In the genomic region with DNA sequence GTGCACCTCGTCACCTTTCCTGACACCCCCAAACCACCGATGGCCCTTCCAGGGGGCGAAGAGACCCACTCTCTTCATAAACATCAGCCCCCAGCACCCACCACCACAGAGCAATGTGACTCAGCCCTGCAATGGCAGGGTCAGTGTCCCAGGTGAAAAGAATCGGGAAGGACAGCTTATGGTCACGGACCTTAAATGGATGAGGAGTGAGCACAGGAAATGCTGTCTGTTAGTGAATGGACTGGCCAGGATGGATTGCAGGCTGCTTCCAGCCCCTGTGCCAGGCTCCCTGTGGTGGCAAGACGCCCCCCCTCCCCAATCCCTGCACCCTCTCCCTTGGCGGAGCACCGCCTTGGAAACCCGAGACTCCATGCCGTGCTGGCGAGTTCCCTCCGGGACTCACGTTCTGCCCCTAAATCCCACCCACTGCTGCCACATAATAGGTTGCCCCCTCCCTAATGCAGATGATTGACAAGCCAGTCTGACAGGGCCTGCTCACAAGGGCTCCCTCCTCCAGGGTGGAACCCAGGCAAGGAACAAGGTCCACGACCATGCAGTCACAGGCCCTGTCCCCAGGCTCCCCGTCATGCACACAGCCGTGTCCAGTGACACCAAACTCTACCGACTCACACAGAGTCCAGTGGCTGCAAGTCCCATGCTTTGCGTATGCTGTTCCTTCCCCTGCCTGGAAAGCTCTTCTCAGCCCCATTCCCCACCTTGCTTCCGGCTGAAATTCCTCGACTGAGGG, we compare ENCODE assay signal across 1 cellular context.
TF ChIP-seq lines count a peak whose summit lies in the region.

No MANE protein-coding gene starts in this region.

TF ChIP-seq in HepG2, 621 proteins besides CTCF, POLR2A, EP300 and RAD21 (continued from another document and continues in another):
- TF ChIP-seq PCBP1 (IDR thresholded peaks at IDR 0.05; ENCODE audit: borderline replicate concordance, low read depth, low read length) (0 out of 2 replicates have a peak, but pooled peaks have one; percentile 54), ZNF12 (CRISPR knock-in tag; IDR thresholded peaks at IDR 0.05) (no peak), ZNF121 (CRISPR knock-in tag; IDR thresholded peaks at IDR 0.05) (no peak), PRMT3 (CRISPR knock-in tag; IDR thresholded peaks at IDR 0.05; ENCODE audit: borderline replicate concordance, low read depth) (no peak), FOXK1 (CRISPR knock-in tag; IDR thresholded peaks at IDR 0.05; ENCODE audit: borderline replicate concordance, low read depth) (no peak), TBX3 (IDR thresholded peaks at IDR 0.05; ENCODE audit: borderline replicate concordance) (no peak), ZNF382 (CRISPR knock-in tag; IDR thresholded peaks at IDR 0.05; ENCODE audit: borderline replicate concordance) (no peak), NRL (CRISPR knock-in tag; IDR thresholded peaks at IDR 0.05; ENCODE audit: borderline replicate concordance) (peak; percentile 84), JARID2 (CRISPR knock-in tag; IDR thresholded peaks at IDR 0.05; ENCODE audit: insufficient replicate concordance) (no peak), ZMYM3 (CRISPR knock-in tag; IDR thresholded peaks at IDR 0.05) (peak; percentile 68; the same call in 1 of the 2 replicates), SRF (IDR thresholded peaks at IDR 0.05; ENCODE audit: low read depth, low read length) (no peak), ZNF343 (CRISPR knock-in tag; IDR thresholded peaks at IDR 0.05) (no peak; the same call in 1 of the 2 replicates), ZNF441 (CRISPR knock-in tag; IDR thresholded peaks at IDR 0.05; ENCODE audit: borderline replicate concordance) (peak; percentile 53; the same call in 1 of the 2 replicates), RFX5 (IDR thresholded peaks at IDR 0.05; ENCODE audit: low read depth, low read length) (no peak), ZSCAN9 (CRISPR knock-in tag; IDR thresholded peaks at IDR 0.05; ENCODE audit: borderline replicate concordance) (no peak), KLF13 (CRISPR knock-in tag; IDR thresholded peaks at IDR 0.05) (no peak), SRY (CRISPR knock-in tag; IDR thresholded peaks at IDR 0.05) (no peak), KDM1A (CRISPR knock-in tag; IDR thresholded peaks at IDR 0.05) (no peak), CCAR2 (optimal IDR thresholded peaks at IDR 0.05; ENCODE audit: low read depth, low read length) (no peak), CSRNP1 (CRISPR knock-in tag; IDR thresholded peaks at IDR 0.05) (no peak), BORCS8-MEF2B (CRISPR knock-in tag; IDR thresholded peaks at IDR 0.05) (no peak), AKAP8 (CRISPR knock-in tag; IDR thresholded peaks at IDR 0.05) (peak; percentile 97), ZNF318 (CRISPR knock-in tag; IDR thresholded peaks at IDR 0.05) (no peak), RBAK (CRISPR knock-in tag; IDR thresholded peaks at IDR 0.05) (no peak), ONECUT2 (CRISPR knock-in tag; IDR thresholded peaks at IDR 0.05) (no peak), SNRNP70 (IDR thresholded peaks at IDR 0.05; ENCODE audit: low read depth, low read length) (no peak), ZFP90 (CRISPR knock-in tag; IDR thresholded peaks at IDR 0.05; ENCODE audit: borderline replicate concordance) (peak; percentile 26; the same call in 1 of the 2 replicates), ZNF317 (CRISPR knock-in tag; IDR thresholded peaks at IDR 0.05) (no peak), HNRNPUL1 (IDR thresholded peaks at IDR 0.05; ENCODE audit: low read depth, low read length) (no peak), ZNF556 (CRISPR knock-in tag; IDR thresholded peaks at IDR 0.05; ENCODE audit: borderline replicate concordance) (peak; percentile 9; the same call in 1 of the 2 replicates), ESRRA (CRISPR knock-in tag; IDR thresholded peaks at IDR 0.05; ENCODE audit: low read depth) (no peak), HNF4A (CRISPR knock-in tag; IDR thresholded peaks at IDR 0.05) (peak; percentile 90), ZNF768 (CRISPR knock-in tag; IDR thresholded peaks at IDR 0.05) (no peak)
- TF ChIP-seq, protein P1, sequence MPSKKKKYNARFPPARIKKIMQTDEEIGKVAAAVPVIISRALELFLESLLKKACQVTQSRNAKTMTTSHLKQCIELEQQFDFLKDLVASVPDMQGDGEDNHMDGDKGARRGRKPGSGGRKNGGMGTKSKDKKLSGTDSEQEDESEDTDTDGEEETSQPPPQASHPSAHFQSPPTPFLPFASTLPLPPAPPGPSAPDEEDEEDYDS (CRISPR knock-in tag; IDR thresholded peaks at IDR 0.05) = peak; percentile 87
- TF ChIP-seq, protein P2, sequence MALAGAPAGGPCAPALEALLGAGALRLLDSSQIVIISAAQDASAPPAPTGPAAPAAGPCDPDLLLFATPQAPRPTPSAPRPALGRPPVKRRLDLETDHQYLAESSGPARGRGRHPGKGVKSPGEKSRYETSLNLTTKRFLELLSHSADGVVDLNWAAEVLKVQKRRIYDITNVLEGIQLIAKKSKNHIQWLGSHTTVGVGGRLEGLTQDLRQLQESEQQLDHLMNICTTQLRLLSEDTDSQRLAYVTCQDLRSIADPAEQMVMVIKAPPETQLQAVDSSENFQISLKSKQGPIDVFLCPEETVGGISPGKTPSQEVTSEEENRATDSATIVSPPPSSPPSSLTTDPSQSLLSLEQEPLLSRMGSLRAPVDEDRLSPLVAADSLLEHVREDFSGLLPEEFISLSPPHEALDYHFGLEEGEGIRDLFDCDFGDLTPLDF (CRISPR knock-in tag; IDR thresholded peaks at IDR 0.05) = no peak
- TF ChIP-seq, protein P3, sequence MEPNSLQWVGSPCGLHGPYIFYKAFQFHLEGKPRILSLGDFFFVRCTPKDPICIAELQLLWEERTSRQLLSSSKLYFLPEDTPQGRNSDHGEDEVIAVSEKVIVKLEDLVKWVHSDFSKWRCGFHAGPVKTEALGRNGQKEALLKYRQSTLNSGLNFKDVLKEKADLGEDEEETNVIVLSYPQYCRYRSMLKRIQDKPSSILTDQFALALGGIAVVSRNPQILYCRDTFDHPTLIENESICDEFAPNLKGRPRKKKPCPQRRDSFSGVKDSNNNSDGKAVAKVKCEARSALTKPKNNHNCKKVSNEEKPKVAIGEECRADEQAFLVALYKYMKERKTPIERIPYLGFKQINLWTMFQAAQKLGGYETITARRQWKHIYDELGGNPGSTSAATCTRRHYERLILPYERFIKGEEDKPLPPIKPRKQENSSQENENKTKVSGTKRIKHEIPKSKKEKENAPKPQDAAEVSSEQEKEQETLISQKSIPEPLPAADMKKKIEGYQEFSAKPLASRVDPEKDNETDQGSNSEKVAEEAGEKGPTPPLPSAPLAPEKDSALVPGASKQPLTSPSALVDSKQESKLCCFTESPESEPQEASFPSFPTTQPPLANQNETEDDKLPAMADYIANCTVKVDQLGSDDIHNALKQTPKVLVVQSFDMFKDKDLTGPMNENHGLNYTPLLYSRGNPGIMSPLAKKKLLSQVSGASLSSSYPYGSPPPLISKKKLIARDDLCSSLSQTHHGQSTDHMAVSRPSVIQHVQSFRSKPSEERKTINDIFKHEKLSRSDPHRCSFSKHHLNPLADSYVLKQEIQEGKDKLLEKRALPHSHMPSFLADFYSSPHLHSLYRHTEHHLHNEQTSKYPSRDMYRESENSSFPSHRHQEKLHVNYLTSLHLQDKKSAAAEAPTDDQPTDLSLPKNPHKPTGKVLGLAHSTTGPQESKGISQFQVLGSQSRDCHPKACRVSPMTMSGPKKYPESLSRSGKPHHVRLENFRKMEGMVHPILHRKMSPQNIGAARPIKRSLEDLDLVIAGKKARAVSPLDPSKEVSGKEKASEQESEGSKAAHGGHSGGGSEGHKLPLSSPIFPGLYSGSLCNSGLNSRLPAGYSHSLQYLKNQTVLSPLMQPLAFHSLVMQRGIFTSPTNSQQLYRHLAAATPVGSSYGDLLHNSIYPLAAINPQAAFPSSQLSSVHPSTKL (CRISPR knock-in tag; IDR thresholded peaks at IDR 0.05) = no peak
- TF ChIP-seq, protein P4, sequence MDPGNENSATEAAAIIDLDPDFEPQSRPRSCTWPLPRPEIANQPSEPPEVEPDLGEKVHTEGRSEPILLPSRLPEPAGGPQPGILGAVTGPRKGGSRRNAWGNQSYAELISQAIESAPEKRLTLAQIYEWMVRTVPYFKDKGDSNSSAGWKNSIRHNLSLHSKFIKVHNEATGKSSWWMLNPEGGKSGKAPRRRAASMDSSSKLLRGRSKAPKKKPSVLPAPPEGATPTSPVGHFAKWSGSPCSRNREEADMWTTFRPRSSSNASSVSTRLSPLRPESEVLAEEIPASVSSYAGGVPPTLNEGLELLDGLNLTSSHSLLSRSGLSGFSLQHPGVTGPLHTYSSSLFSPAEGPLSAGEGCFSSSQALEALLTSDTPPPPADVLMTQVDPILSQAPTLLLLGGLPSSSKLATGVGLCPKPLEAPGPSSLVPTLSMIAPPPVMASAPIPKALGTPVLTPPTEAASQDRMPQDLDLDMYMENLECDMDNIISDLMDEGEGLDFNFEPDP (CRISPR knock-in tag; conservative IDR thresholded peaks at IDR 0.05) = no peak
- TF ChIP-seq, protein P5, sequence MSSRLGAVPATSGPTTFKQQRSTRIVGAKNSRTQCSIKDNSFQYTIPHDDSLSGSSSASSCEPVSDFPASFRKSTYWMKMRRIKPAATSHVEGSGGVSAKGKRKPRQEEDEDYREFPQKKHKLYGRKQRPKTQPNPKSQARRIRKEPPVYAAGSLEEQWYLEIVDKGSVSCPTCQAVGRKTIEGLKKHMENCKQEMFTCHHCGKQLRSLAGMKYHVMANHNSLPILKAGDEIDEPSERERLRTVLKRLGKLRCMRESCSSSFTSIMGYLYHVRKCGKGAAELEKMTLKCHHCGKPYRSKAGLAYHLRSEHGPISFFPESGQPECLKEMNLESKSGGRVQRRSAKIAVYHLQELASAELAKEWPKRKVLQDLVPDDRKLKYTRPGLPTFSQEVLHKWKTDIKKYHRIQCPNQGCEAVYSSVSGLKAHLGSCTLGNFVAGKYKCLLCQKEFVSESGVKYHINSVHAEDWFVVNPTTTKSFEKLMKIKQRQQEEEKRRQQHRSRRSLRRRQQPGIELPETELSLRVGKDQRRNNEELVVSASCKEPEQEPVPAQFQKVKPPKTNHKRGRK (CRISPR knock-in tag; IDR thresholded peaks at IDR 0.05) = no peak
